In genomic region chr9:97501972-97502221, GRCh38 we compare ENCODE assay signal across 8 cellular contexts. TPM values are rescaled to one million over a fixed set of nuclear protein-coding genes. Genes with fewer than 3 reads are reported as not detected.
DNase-seq lines count a peak whose midpoint lies in the region; TF ChIP-seq lines count a peak whose summit lies in the region.

No MANE protein-coding gene starts in this region.

- H3K4me1 ChIP-seq in left ventricle myocardium inferior, result peaks cover 65% of the 10 kb centered on the region
- peaks cover 6% of the 10 kb centered on the region; the same call in 1 of the 2 replicates for H3K4me1 ChIP-seq in HUES48 (ENCODE audit: control insufficient read depth, insufficient read depth, low read length)
- H3K4me1 ChIP-seq in endocrine pancreas (ENCODE audit: control insufficient read depth, insufficient read depth, low read length), result peaks cover 22% of the 10 kb centered on the region
- H3K4me1 ChIP-seq in ovary (ENCODE audit: insufficient read depth), result peaks cover 14% of the 10 kb centered on the region

- H3K36me3 ChIP-seq in left ventricle myocardium inferior, result no peaks in the 10 kb centered on the region
- H3K36me3 ChIP-seq in HUES48 (ENCODE audit: control insufficient read depth, insufficient read depth, low read length), result no peaks in the 10 kb centered on the region
- no peaks in the 10 kb centered on the region for H3K36me3 ChIP-seq in endocrine pancreas (ENCODE audit: control insufficient read depth, insufficient read depth, low read length)
- no peaks in the 10 kb centered on the region for H3K36me3 ChIP-seq in ovary

- TF ChIP-seq CTCF in left ventricle myocardium inferior (IDR thresholded peaks at IDR 0.05; ENCODE audit: borderline replicate concordance), result no peak
- TF ChIP-seq CTCF in ovary (IDR thresholded peaks at IDR 0.05), result no peak

- H3K9me3 ChIP-seq in left ventricle myocardium inferior (replicated peaks) (no peaks in the 10 kb centered on the region), HUES48 (ENCODE audit: control insufficient read depth, insufficient read depth, low read length) (no peaks in the 10 kb centered on the region), endocrine pancreas (ENCODE audit: control insufficient read depth, low read length) (no peaks in the 10 kb centered on the region), ovary (no peaks in the 10 kb centered on the region)

- peak overlapping the region; percentile 92 for H3K27ac ChIP-seq in left ventricle myocardium inferior (replicated peaks)
- no peak overlapping the region for H3K27ac ChIP-seq in HUES48 (ENCODE audit: low read depth, low read length)
- H3K27ac ChIP-seq in ovary, result peak overlapping the region; percentile 72 to 80

- TF ChIP-seq POLR2A in ovary (IDR thresholded peaks at IDR 0.05), result no peak

- no peak for DNase-seq in left ventricle myocardium inferior
- DNase-seq in cardiac septum (ENCODE audit: low spot score), result no peak
- DNase-seq in ovary, result no peak
- DNase-seq in HCEC 1CT, result no peak
- no peak for DNase-seq in NCI-H1694 (lab: John Stamatoyannopoulos, UW)
- no peak for DNase-seq in NCI-H1436 treated with DMSO at 0.1 percent for 48 hours (lab: John Stamatoyannopoulos, UW)

- H3K4me3 ChIP-seq in left ventricle myocardium inferior (peak overlapping the region; percentile 77), HUES48 (ENCODE audit: low read depth, low read length) (peak overlapping the region; percentile 68), endocrine pancreas (ENCODE audit: control insufficient read depth, insufficient read depth, low read length) (no peak overlapping the region), ovary (peak overlapping the region; percentile 93)

- TF ChIP-seq EP300 in ovary (IDR thresholded peaks at IDR 0.05), result no peak

- intact Hi-C loops in left ventricle myocardium inferior (cut with micrococcal nuclease), result no loop called here
- intact Hi-C loops in cardiac septum (cut with DNase I), result loop anchor here (2.0 to 5.0 kb wide), 3 partner anchors 27 to 90 kb away; partner anchors contain the start of gene TDRD7
- intact Hi-C loops in ovary (cut with DNase I), result loop anchor here (2.0 to 5.0 kb wide), 3 partner anchors 55 to 95 kb away; no protein-coding TSS in a partner anchor

- H3K27me3 ChIP-seq in left ventricle myocardium inferior (ENCODE audit: low read depth), result peaks cover 12% of the 10 kb centered on the region
- H3K27me3 ChIP-seq in HUES48 (ENCODE audit: control insufficient read depth, insufficient read depth, low read length), result peaks cover 74% of the 10 kb centered on the region
- no peaks in the 10 kb centered on the region for H3K27me3 ChIP-seq in endocrine pancreas (ENCODE audit: control insufficient read depth, insufficient read depth, low read length)
- no peaks in the 10 kb centered on the region for H3K27me3 ChIP-seq in ovary

- 1% methylated on average over 24 to 30 of the region's 30 CpGs for WGBS in ovary, 3 donors

- H3K9ac ChIP-seq in HUES48 (ENCODE audit: low read depth, low read length) (no peak overlapping the region), endocrine pancreas (ENCODE audit: control insufficient read depth, insufficient read depth, low read length) (peak overlapping the region; percentile 99)

RNA-seq across cellular contexts. Expression of gene TMOD1, which starts 0.4 kb away (rescaled TPM):
- total RNA-seq in left ventricle myocardium inferior, result 186 TPM
- 151 TPM for total RNA-seq in cardiac septum
- total RNA-seq in ovary, result 10 to 100 TPM; 37.1 to 76.9 (median 64.0) TPM
- polyA plus RNA-seq in ovary, result 10 to 100 TPM; 56.8 to 77.2 TPM
